ENCODE assay signal across 18 cellular contexts in genomic region chr6:75108333-75108974, GRCh38.
DNase-seq lines count a peak whose midpoint lies in the region; ATAC-seq and TF ChIP-seq lines count a peak whose summit lies in the region.
"Had no signal": no experiment of that assay in that cellular context is flagged by ENCODE, and none has a peak within 500 bp of the region (broad histone marks: within the 10 kb centered on the region; RNA-seq: fewer than 3 reads in every experiment).

No MANE protein-coding gene starts in this region.

- H3K36me3 ChIP-seq in fibroblast of lung (ENCODE audit: control insufficient read depth, insufficient read depth, low read length) (peaks cover 9% of the 10 kb centered on the region), sigmoid colon (peaks cover 6 to 28% (median 9%) of the 10 kb centered on the region in 4 donors), transverse colon (no peaks in the 10 kb centered on the region)
- H3K36me3 ChIP-seq: BLaER1 treated with 17β-estradiol and CSF1 and Interleukin-3, amounts not matched to agents 10 nM and 100 nM; HAP-1 had no signal

- peaks cover 75% of the 10 kb centered on the region for H3K4me1 Mint-ChIP-seq in chondrocyte (ENCODE audit: low read depth)
- H3K4me1 Mint-ChIP-seq: B cell had no signal

- H3K9me3 Mint-ChIP-seq in chondrocyte (ENCODE audit: low read depth), result no peaks in the 10 kb centered on the region
- H3K9me3 Mint-ChIP-seq: CD8-positive, alpha-beta T cell had no signal

- ATAC-seq in GM21360 (IDR thresholded peaks at IDR 0.05; ENCODE audit: unreplicated experiment), result no peak
- ATAC-seq: CD8-positive, alpha-beta T cell; GM12878; HepG2 had no signal

- no peak overlapping the region for H2AFZ ChIP-seq in fibroblast of lung (ENCODE audit: low read length)
- H2AFZ ChIP-seq: GM23248 had no signal

- peaks cover 15% of the 10 kb centered on the region for H3K4me1 ChIP-seq in fibroblast of lung (ENCODE audit: control insufficient read depth, extremely low read depth, insufficient read depth, low read length)
- peaks cover 0 to 15% (median 7%) of the 10 kb centered on the region in 4 donors for H3K4me1 ChIP-seq in sigmoid colon
- H3K4me1 ChIP-seq in transverse colon, result no peaks in the 10 kb centered on the region
- H3K4me1 ChIP-seq: BLaER1 treated with 17β-estradiol and CSF1 and Interleukin-3, amounts not matched to agents 10 nM and 100 nM had no signal

- no peak overlapping the region for H3K9ac ChIP-seq in fibroblast of lung (ENCODE audit: insufficient read depth, low read length)
- H3K9ac ChIP-seq: BLaER1 treated with 17β-estradiol and CSF1 and Interleukin-3, amounts not matched to agents 10 nM and 100 nM; GM23248 had no signal

- H4K20me1 ChIP-seq in fibroblast of lung (ENCODE audit: control insufficient read depth, extremely low read depth, insufficient read depth, low read length), result no peaks in the 10 kb centered on the region
- H4K20me1 ChIP-seq: BLaER1 treated with 17β-estradiol and CSF1 and Interleukin-3, amounts not matched to agents 10 nM and 100 nM had no signal

- H3K27me3 ChIP-seq in fibroblast of lung (ENCODE audit: control insufficient read depth, insufficient read depth, low read length), result no peaks in the 10 kb centered on the region
- no peaks in the 10 kb centered on the region for H3K27me3 ChIP-seq in sigmoid colon
- H3K27me3 ChIP-seq in transverse colon, result no peaks in the 10 kb centered on the region
- H3K27me3 ChIP-seq: BLaER1 treated with 17β-estradiol and CSF1 and Interleukin-3, amounts not matched to agents 10 nM and 100 nM had no signal

- H3K27ac Mint-ChIP-seq in chondrocyte (ENCODE audit: unreplicated experiment), result peak overlapping the region; percentile 76
- H3K27ac Mint-ChIP-seq: B cell; CD8-positive, alpha-beta T cell had no signal

- H3K27ac ChIP-seq in fibroblast of lung (ENCODE audit: insufficient read depth, low read length), result peak overlapping the region; percentile 15
- H3K27ac ChIP-seq in sigmoid colon, result peak overlapping the region in 3 of 4 donors; percentile 12 to 70 (median 36)
- H3K27ac ChIP-seq in transverse colon, result peak overlapping the region in 1 of 4 donors; percentile 4
- H3K27ac ChIP-seq: BLaER1 treated with 17β-estradiol and CSF1 and Interleukin-3, amounts not matched to agents 10 nM and 100 nM had no signal

- H3K27me3 Mint-ChIP-seq in chondrocyte (ENCODE audit: low read depth), result no peaks in the 10 kb centered on the region
- H3K27me3 Mint-ChIP-seq: B cell had no signal

- no peak overlapping the region for H3K4me2 ChIP-seq in fibroblast of lung (ENCODE audit: extremely low read depth, insufficient read depth, low read length)
- H3K4me2 ChIP-seq: BLaER1 treated with 17β-estradiol and CSF1 and Interleukin-3, amounts not matched to agents 10 nM and 100 nM had no signal

- H3K4me3 ChIP-seq in fibroblast of lung (replicated peaks in 1 of 4; ENCODE audit: control extremely low read depth in 1 of 4, insufficient read depth in 1 of 4, low read depth in 3 of 4, low read length in 4 of 4), result no peak overlapping the region
- H3K4me3 ChIP-seq in sigmoid colon, result no peak overlapping the region
- H3K4me3 ChIP-seq in transverse colon, result no peak overlapping the region
- H3K4me3 ChIP-seq: BLaER1 treated with 17β-estradiol and CSF1 and Interleukin-3, amounts not matched to agents 10 nM and 100 nM; GM12878; GM23248; HAP-1 had no signal

- peaks cover 65% of the 10 kb centered on the region for H3K36me3 Mint-ChIP-seq in chondrocyte (ENCODE audit: low read depth)
- H3K36me3 Mint-ChIP-seq: CD8-positive, alpha-beta T cell had no signal

- 80 to 89% methylated on average over 2 of the region's 2 CpGs for WGBS in sigmoid colon, 2 donors
- WGBS in transverse colon (ENCODE audit: low coverage in 1 of 2), 2 donors, result 89 to 92% methylated on average over 2 of the region's 2 CpGs

- H3K9me3 ChIP-seq in fibroblast of lung (ENCODE audit: control insufficient read depth, insufficient read depth, low read depth, low read length) (no peaks in the 10 kb centered on the region), sigmoid colon (no peaks in the 10 kb centered on the region), transverse colon (no peaks in the 10 kb centered on the region)
- H3K9me3 ChIP-seq: BLaER1 treated with 17β-estradiol and CSF1 and Interleukin-3, amounts not matched to agents 10 nM and 100 nM; HAP-1 had no signal

- TF ChIP-seq CTCF in chondrocyte (IDR thresholded peaks at IDR 0.05), result no peak
- TF ChIP-seq CTCF in fibroblast of lung (conservative IDR thresholded peaks at IDR 0.05 in 1 of 2, IDR thresholded peaks at IDR 0.05 in 1 of 2; ENCODE audit: low read depth in 1 of 2, low read length in 2 of 2), result no peak
- no peak for TF ChIP-seq CTCF in sigmoid colon (IDR thresholded peaks at IDR 0.05)
- TF ChIP-seq CTCF in transverse colon (IDR thresholded peaks at IDR 0.05), result no peak

- H3K4me3 Mint-ChIP-seq in chondrocyte (ENCODE audit: unreplicated experiment), result no peak overlapping the region
- H3K4me3 Mint-ChIP-seq: B cell; CD8-positive, alpha-beta T cell had no signal

- no peaks in the 10 kb centered on the region for H3K79me2 ChIP-seq in fibroblast of lung (ENCODE audit: control insufficient read depth, insufficient read depth, low read length)

- intact Hi-C loops in sigmoid colon (cut with DNase I) (no loop called here), transverse colon (cut with DNase I; ENCODE audit: low total_unique reads) (no loop called here)

- TF ChIP-seq POLR2A in sigmoid colon (IDR thresholded peaks at IDR 0.05) (no peak), transverse colon (IDR thresholded peaks at IDR 0.05) (no peak)

- in situ Hi-C loops in transverse colon (cut with MboI; ENCODE audit: low pct_ligation_motif_present in 1 of 4, low pct_unique_long_range_greater_than_20kb in 1 of 4, low sequenced_read_pairs in 3 of 4), result no loop called here

- TF ChIP-seq EP300 in sigmoid colon (IDR thresholded peaks at IDR 0.05) (no peak), transverse colon (IDR thresholded peaks at IDR 0.05; ENCODE audit: low read depth) (no peak)

- no peak for DNase-seq in chondrocyte (ENCODE audit: low spot score)
- peak in 1 of 2 donors; percentile 28 for DNase-seq in fibroblast of lung (ENCODE audit: low read depth in 2 of 2)
- no peak for DNase-seq in sigmoid colon
- no peak for DNase-seq in transverse colon
- DNase-seq in NCI-H1105 (lab: John Stamatoyannopoulos, UW), result no peak
- no peak for DNase-seq in NCI-H774 (lab: John Stamatoyannopoulos, UW)
- DNase-seq: Calu3; CD8-positive, alpha-beta T cell; DMS53; DND-41; EL; GM23248 had no signal
